In the genomic region with DNA sequence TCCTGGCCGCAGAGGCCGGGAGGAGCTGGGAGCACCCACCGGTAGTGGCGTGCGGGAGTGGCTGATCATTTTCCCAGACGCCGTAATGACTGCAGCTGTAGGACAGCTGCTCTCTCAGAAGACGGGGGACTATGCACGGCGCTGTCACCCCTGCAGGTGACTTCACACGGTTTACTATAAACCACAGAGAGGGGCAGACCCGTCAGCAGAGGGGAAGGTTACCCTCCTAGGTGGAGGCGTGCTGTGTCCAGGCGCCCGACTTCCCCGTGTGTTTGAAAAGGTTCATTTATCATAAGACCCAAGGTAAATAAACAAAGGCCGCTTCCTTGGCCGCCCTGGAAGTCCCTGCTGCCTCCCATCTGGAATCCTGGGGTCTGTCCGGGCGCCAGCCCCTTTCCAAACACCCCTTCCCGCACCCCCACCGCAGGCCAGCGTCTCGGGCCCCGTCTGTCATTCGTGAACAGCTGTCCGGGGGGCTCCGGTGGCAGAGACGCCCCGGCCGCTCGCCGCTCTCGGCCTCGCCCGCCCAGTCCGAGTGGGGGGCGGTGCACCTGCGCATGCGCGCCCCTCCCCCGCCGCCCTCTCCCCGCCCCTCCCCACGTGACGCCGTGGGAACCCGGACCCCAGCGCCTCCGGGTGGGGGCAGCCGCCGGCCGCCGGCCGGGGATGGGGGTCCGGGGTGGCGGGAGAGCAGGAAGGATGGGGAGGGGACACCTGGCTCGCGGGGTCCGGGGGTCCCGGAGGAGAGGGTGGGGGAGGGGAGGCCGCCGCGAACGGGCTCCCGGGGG, we compare ENCODE assay signal across 8 cellular contexts. TPM values are rescaled to one million over a fixed set of nuclear protein-coding genes. Genes with fewer than 3 reads are reported as not detected.
A peak's percentile ranks its signal among the peaks of the same experiment; 100 is the strongest.
DNase-seq lines count a peak whose midpoint lies in the region; ATAC-seq and TF ChIP-seq lines count a peak whose summit lies in the region.

No MANE protein-coding gene starts in this region.

- no peak for TF ChIP-seq POLR2A in GM18505 (IDR thresholded peaks at IDR 0.05; ENCODE audit: borderline replicate concordance, extremely low read depth, insufficient read depth, insufficient read length)

- H3K27me3 Mint-ChIP-seq in progenitor cell of endocrine pancreas, result peaks cover 3% of the 10 kb centered on the region

- no peak for TF ChIP-seq CTCF in progenitor cell of endocrine pancreas (IDR thresholded peaks at IDR 0.05; ENCODE audit: unreplicated experiment)

- no peaks in the 10 kb centered on the region for H3K9me3 Mint-ChIP-seq in progenitor cell of endocrine pancreas (ENCODE audit: low read depth)

- H3K27ac Mint-ChIP-seq in progenitor cell of endocrine pancreas, result peak overlapping the region; percentile 96

- H3K4me3 Mint-ChIP-seq in progenitor cell of endocrine pancreas (ENCODE audit: low read depth), result peak overlapping the region; percentile 88

- H3K36me3 Mint-ChIP-seq in progenitor cell of endocrine pancreas (ENCODE audit: insufficient read depth), result peaks cover 8% of the 10 kb centered on the region

- peak overlapping the region; percentile 90 for H3K27ac ChIP-seq in angular gyrus (ENCODE audit: low read depth, low read length)

- DNase-seq in H4 (ENCODE audit: low spot score) (peak; percentile 45), NCI-H526 treated with DMSO at 0.1 percent for 48 hours (lab: John Stamatoyannopoulos, UW) (peak; percentile 60), hippocampal formation (lab: John Stamatoyannopoulos, UW) (peak; percentile 37 to 67), progenitor cell of endocrine pancreas (ENCODE audit: low spot score, unreplicated experiment) (peak; percentile 75), NOMO-1 treated with DMSO at 0.1 percent for 48 hours (lab: John Stamatoyannopoulos, UW; ENCODE audit: unreplicated experiment) (no peak)

- ATAC-seq in GM18505 (IDR thresholded peaks at IDR 0.05; ENCODE audit: unreplicated experiment) (no peak), GM21367 (IDR thresholded peaks at IDR 0.05; ENCODE audit: unreplicated experiment) (no peak)

- H3K4me1 Mint-ChIP-seq in progenitor cell of endocrine pancreas (ENCODE audit: low read depth), result peaks cover 4% of the 10 kb centered on the region

RNA-seq across cellular contexts. Expression of gene SHC2, which starts 0.9 kb away (rescaled TPM):
- 1.4 and 2.0 TPM in 2 replicates for total RNA-seq in H4 (2014; rRNA removed; shearing (Covaris generic))
- total RNA-seq in progenitor cell of endocrine pancreas, result 159 TPM in 2 replicates

RNA-seq across cellular contexts. Expression of gene MADCAM1, which starts 36.4 kb away (rescaled TPM):
- total RNA-seq in H4 (2014; rRNA removed; shearing (Covaris generic)), result not detected in 2 replicates
- total RNA-seq in progenitor cell of endocrine pancreas, result 0.77 and 1.0 TPM in 2 replicates

RNA-seq across cellular contexts. Expression of gene TPGS1, which starts 47.4 kb away (rescaled TPM):
- total RNA-seq in H4 (2014; rRNA removed; shearing (Covaris generic)), result 28.3 and 45.8 TPM in 2 replicates
- total RNA-seq in progenitor cell of endocrine pancreas, result 16.4 and 18.0 TPM in 2 replicates

RNA-seq across cellular contexts. Expression of gene C2CD4C, which starts 51.0 kb away (rescaled TPM):
- 0.78 and 0.93 TPM in 2 replicates for total RNA-seq in H4 (2014; rRNA removed; shearing (Covaris generic))
- total RNA-seq in progenitor cell of endocrine pancreas, result 13.2 and 13.8 TPM in 2 replicates

Comparison
In these comparisons a context has a peak if more than half of its experiments do, and no peak if none do; other contexts are left out.
1. RNA of gene SHC2, which starts 0.9 kb away (total RNA-seq): 159 TPM in progenitor cell of endocrine pancreas; 1.4 to 2.0 TPM in H4; every median in the first group is over 10 times any median in the second.